Comparison of ENCODE assay signal across 8 cellular contexts in genomic region chr15:72117448-72117697, GRCh38. TPM values are rescaled to one million over a fixed set of nuclear protein-coding genes. Genes with fewer than 3 reads are reported as not detected.
DNase-seq lines count a peak whose midpoint lies in the region; ATAC-seq and TF ChIP-seq lines count a peak whose summit lies in the region.

No MANE protein-coding gene starts in this region.

- CTCF ChIA-PET in PC-3 (lab: Charles Lee), result interaction anchor here (0.5 kb wide), 1 partner anchor 374 kb away, joined by 5 read pairs; no protein-coding TSS in a partner anchor

- POLR2A ChIA-PET in PC-3 (lab: Charles Lee; ENCODE audit: unreplicated experiment), result no interaction called here

- H3K9ac ChIP-seq in PC-3 (ENCODE audit: low read length) (peak overlapping the region; percentile 73), fibroblast of lung (ENCODE audit: insufficient read depth, low read length) (peak overlapping the region; percentile 93), neural progenitor cell (peak overlapping the region; percentile 42)

- TF ChIP-seq CTCF in PC-3 (conservative IDR thresholded peaks at IDR 0.05; ENCODE audit: low read depth, low read length) (no peak), fibroblast of lung (conservative IDR thresholded peaks at IDR 0.05 in 1 of 2, IDR thresholded peaks at IDR 0.05 in 1 of 2; ENCODE audit: low read depth in 1 of 2, low read length in 2 of 2) (no peak), neural progenitor cell (IDR thresholded peaks at IDR 0.05) (no peak), thyroid gland (IDR thresholded peaks at IDR 0.05) (no peak)

- peak overlapping the region; percentile 78 for H3K4me3 ChIP-seq in PC-3 (ENCODE audit: low read length)
- peak overlapping the region; percentile 66 to 92 (median 86) for H3K4me3 ChIP-seq in fibroblast of lung (replicated peaks in 1 of 4; ENCODE audit: control extremely low read depth in 1 of 4, insufficient read depth in 1 of 4, low read depth in 3 of 4, low read length in 4 of 4)
- H3K4me3 ChIP-seq in neural progenitor cell, result peak overlapping the region; percentile 78
- H3K4me3 ChIP-seq in thyroid gland (replicated peaks in 1 of 3), result peak overlapping the region; percentile 74 to 84 (median 75)

- H3K9me2 ChIP-seq in PC-3 (replicated peaks; ENCODE audit: low read length), result no peaks in the 10 kb centered on the region

- WGBS in thyroid gland, 2 donors, result 0 to 3% methylated on average over 13 to 14 of the region's 27 CpGs

- BruUV-seq in PC-3 (replicated peaks; lab: Mats Ljungman, UMichigan), result no TSS peak

- peaks cover 10% of the 10 kb centered on the region; the same call in 1 of the 2 replicates for H3K4me1 ChIP-seq in PC-3 (ENCODE audit: insufficient read depth, low read length)
- peaks cover 2% of the 10 kb centered on the region for H3K4me1 ChIP-seq in fibroblast of lung (ENCODE audit: control insufficient read depth, extremely low read depth, insufficient read depth, low read length)
- H3K4me1 ChIP-seq in neural progenitor cell, result peaks cover 9% of the 10 kb centered on the region
- peaks cover 23 to 35% of the 10 kb centered on the region in 2 donors for H3K4me1 ChIP-seq in thyroid gland

- H3K27ac Mint-ChIP-seq in neural progenitor cell, result peak overlapping the region; percentile 29

- intact Hi-C loops in PC-3 (cut with micrococcal nuclease) (loop anchor here (10.0 kb wide), 1 partner anchor 83 kb away; no protein-coding TSS in a partner anchor), thyroid gland (cut with DNase I) (no loop called here)

- peak overlapping the region; percentile 97 for H3K4me3 Mint-ChIP-seq in neural progenitor cell

- 0 out of 2 replicates have a peak, but pooled peaks cover 4% of the 10 kb centered on the region for H4K20me1 ChIP-seq in PC-3 (ENCODE audit: low read length)
- no peaks in the 10 kb centered on the region for H4K20me1 ChIP-seq in fibroblast of lung (ENCODE audit: control insufficient read depth, extremely low read depth, insufficient read depth, low read length)
- peaks cover 17% of the 10 kb centered on the region for H4K20me1 ChIP-seq in neural progenitor cell (ENCODE audit: low read depth)

- no peak for TF ChIP-seq POLR2A in thyroid gland (IDR thresholded peaks at IDR 0.05)

- H3F3A ChIP-seq in PC-3 (ENCODE audit: low read length, unreplicated experiment), result no peaks in the 10 kb centered on the region
- H3F3A ChIP-seq in neural progenitor cell (ENCODE audit: low read depth), result peaks cover 24% of the 10 kb centered on the region

- no peaks in the 10 kb centered on the region for H3K9me3 Mint-ChIP-seq in neural progenitor cell

- ATAC-seq in HG03045 (IDR thresholded peaks at IDR 0.05; ENCODE audit: unreplicated experiment), result peak; percentile 70
- peak; percentile 84 for ATAC-seq in PC-3

- no peaks in the 10 kb centered on the region for H3K36me3 ChIP-seq in PC-3 (ENCODE audit: low read depth, low read length)
- no peaks in the 10 kb centered on the region for H3K36me3 ChIP-seq in fibroblast of lung (ENCODE audit: control insufficient read depth, insufficient read depth, low read length)
- H3K36me3 ChIP-seq in neural progenitor cell, result no peaks in the 10 kb centered on the region
- no peaks in the 10 kb centered on the region for H3K36me3 ChIP-seq in thyroid gland

- peak; percentile 33 for DNase-seq in NCI-H345 (lab: John Stamatoyannopoulos, UW)
- no peak for DNase-seq in NCI-H345 treated with DMSO at 0.1 percent for 48 hours (lab: John Stamatoyannopoulos, UW; ENCODE audit: unreplicated experiment)
- peak; percentile 68 for DNase-seq in PC-3
- peak; percentile 40 for DNase-seq in activated T-helper 1 cell treated with Interleukin-2 at 50 U/mL for 16 hours (ENCODE audit: low read depth)
- DNase-seq in fibroblast of lung (ENCODE audit: low read depth in 2 of 2), result peak; percentile 82 to 83
- DNase-seq in neural progenitor cell (ENCODE audit: low spot score), result peak; percentile 90
- peak; percentile 84 to 87 for DNase-seq in thyroid gland

- H3K27me3 ChIP-seq in PC-3 (ENCODE audit: low read length), result no peaks in the 10 kb centered on the region
- H3K27me3 ChIP-seq in fibroblast of lung (ENCODE audit: control insufficient read depth, insufficient read depth, low read length), result no peaks in the 10 kb centered on the region
- H3K27me3 ChIP-seq in neural progenitor cell, result no peaks in the 10 kb centered on the region
- no peaks in the 10 kb centered on the region for H3K27me3 ChIP-seq in thyroid gland

- H3K79me2 ChIP-seq in PC-3 (ENCODE audit: low read length) (peaks cover 37% of the 10 kb centered on the region), fibroblast of lung (ENCODE audit: control insufficient read depth, insufficient read depth, low read length) (peaks cover 40% of the 10 kb centered on the region), neural progenitor cell (ENCODE audit: low read depth) (peaks cover 61% of the 10 kb centered on the region)

- peaks cover 27% of the 10 kb centered on the region for H3K4me1 Mint-ChIP-seq in neural progenitor cell

- H3K36me3 Mint-ChIP-seq in neural progenitor cell, result no peaks in the 10 kb centered on the region

- peak overlapping the region; percentile 97 for H2AFZ ChIP-seq in PC-3 (ENCODE audit: low read length)
- H2AFZ ChIP-seq in fibroblast of lung (ENCODE audit: low read length), result peak overlapping the region; percentile 94
- H2AFZ ChIP-seq in neural progenitor cell (replicated peaks), result peak overlapping the region; percentile 91

- no peaks in the 10 kb centered on the region for H3K9me3 ChIP-seq in PC-3 (ENCODE audit: low read length)
- no peaks in the 10 kb centered on the region for H3K9me3 ChIP-seq in fibroblast of lung (ENCODE audit: control insufficient read depth, insufficient read depth, low read depth, low read length)
- H3K9me3 ChIP-seq in neural progenitor cell (ENCODE audit: low read depth), result no peaks in the 10 kb centered on the region
- no peaks in the 10 kb centered on the region for H3K9me3 ChIP-seq in thyroid gland

- H3K27me3 Mint-ChIP-seq in neural progenitor cell (ENCODE audit: insufficient read depth, low read depth), result peaks cover 6% of the 10 kb centered on the region

- H3K4me2 ChIP-seq in PC-3 (ENCODE audit: low read length), result peak overlapping the region; percentile 97
- H3K4me2 ChIP-seq in fibroblast of lung (ENCODE audit: extremely low read depth, insufficient read depth, low read length), result peak overlapping the region; percentile 73
- peak overlapping the region; percentile 88 for H3K4me2 ChIP-seq in neural progenitor cell

- H3K27ac ChIP-seq in PC-3 (ENCODE audit: low read length), result peak overlapping the region; percentile 56; the same call in 1 of the 2 replicates
- H3K27ac ChIP-seq in fibroblast of lung (ENCODE audit: insufficient read depth, low read length), result peak overlapping the region; percentile 85
- peak overlapping the region; percentile 64 for H3K27ac ChIP-seq in neural progenitor cell
- H3K27ac ChIP-seq in thyroid gland, result peak overlapping the region; percentile 79 to 95 (median 92)

RNA-seq across cellular contexts. Expression of gene MYO9A, which starts 0.6 kb away (rescaled TPM):
- total RNA-seq in PC-3 (2014; rRNA removed) (14.3 and 18.3 TPM in 2 replicates), fibroblast of lung (34.7 and 48.6 TPM in 2 replicates), neural progenitor cell (ENCODE audit: low replicate concordance) (19.6 and 38.5 TPM in 2 replicates), thyroid gland (100 to 1,000 TPM in 3 of 4 donors, 10 to 100 TPM in 1; 88.5 to 183 (median 115) TPM)
- 11.5 and 12.8 TPM in 2 replicates for polyA plus RNA-seq in fibroblast of lung
- 7.6 and 10.3 TPM in 2 replicates for polyA plus RNA-seq in fibroblast of lung (2012)
- polyA minus RNA-seq in fibroblast of lung (ENCODE audit: low replicate concordance), result 46.5 and 117 TPM in 2 replicates

RNA-seq across cellular contexts. Expression of gene SENP8, which starts 0.8 kb away (rescaled TPM):
- total RNA-seq in PC-3 (2014; rRNA removed), result 1.2 and 4.2 TPM in 2 replicates
- 2.6 and 3.0 TPM in 2 replicates for total RNA-seq in fibroblast of lung
- polyA plus RNA-seq in fibroblast of lung, result 3.0 and 3.5 TPM in 2 replicates
- polyA plus RNA-seq in fibroblast of lung (2012), result 2.3 and 2.6 TPM in 2 replicates
- polyA minus RNA-seq in fibroblast of lung (ENCODE audit: low replicate concordance), result 1.6 and 13.6 TPM in 2 replicates
- total RNA-seq in neural progenitor cell (ENCODE audit: low replicate concordance), result 9.0 and 13.5 TPM in 2 replicates
- 1 to 10 TPM; 5.1 to 6.7 (median 6.0) TPM for total RNA-seq in thyroid gland

Comparison
In these comparisons a context has a peak if more than half of its experiments do, and no peak if none do; other contexts are left out.
1. H3K9ac ChIP-seq: peak in every context shown above with its lines; median percentile 93 in fibroblast of lung; 73 in PC-3; 42 in neural progenitor cell.